ENCODE assay signal across 34 cellular contexts in genomic region chr3:139098391-139098790, GRCh38. TPM values are rescaled to one million over a fixed set of nuclear protein-coding genes. Genes with fewer than 3 reads are reported as not detected.
"Had no signal": no experiment of that assay in that cellular context is flagged by ENCODE, and none has a peak within 500 bp of the region (broad histone marks: within the 10 kb centered on the region; RNA-seq: fewer than 3 reads in every experiment).

No MANE protein-coding gene starts in this region.

- H3K4me3 Mint-ChIP-seq: stimulated activated effector memory CD8-positive, alpha-beta T cell treated with anti-CD3 and anti-CD28 coated beads, Interleukin-12 subunit alpha, Interleukin-12 subunit beta, amount 100 ng/mL, for 72 hours; stimulated activated memory B cell treated with anti-CD40 and anti-IgM and Interleukin-4, amounts not matched to agents 10 μg/mL and 1 μg/mL and 100 μg/mL, for 72 hours; stimulated activated naive B cell treated with anti-CD40 and anti-IgM and Interleukin-4, amounts not matched to agents 10 μg/mL and 1 μg/mL and 100 μg/mL, for 72 hours; stimulated activated naive CD8-positive, alpha-beta T cell treated with anti-CD3 and anti-CD28 coated beads, Interleukin-15, amount 100 ng/mL, for 72 hours; stimulated activated naive CD8-positive, alpha-beta T cell treated with anti-CD3 and anti-CD28 coated beads, Interleukin-15, Interleukin-2, amounts not matched to agents 100 ng/mL and 50 ng/mL, for 24 hours; type B pancreatic cell had no signal

- FAIRE-seq: urothelium cell line had no signal

- H3K27me3 ChIP-seq: testis, thyroid gland, tibial artery, tibial nerve, transverse colon, upper lobe of left lung, upper lobe of right lung, uterus, vagina had no signal

- H3K36me3 Mint-ChIP-seq: stimulated activated effector memory CD8-positive, alpha-beta T cell treated with anti-CD3 and anti-CD28 coated beads, Interleukin-12 subunit alpha, Interleukin-12 subunit beta, amount 100 ng/mL, for 72 hours; stimulated activated memory B cell treated with anti-CD40 and anti-IgM and Interleukin-4, amounts not matched to agents 10 μg/mL and 1 μg/mL and 100 μg/mL, for 72 hours; stimulated activated naive B cell treated with anti-CD40 and anti-IgM and Interleukin-4, amounts not matched to agents 10 μg/mL and 1 μg/mL and 100 μg/mL, for 72 hours; type B pancreatic cell had no signal

- H3K4me1 Mint-ChIP-seq: stimulated activated effector memory CD8-positive, alpha-beta T cell treated with anti-CD3 and anti-CD28 coated beads, Interleukin-12 subunit alpha, Interleukin-12 subunit beta, amount 100 ng/mL, for 72 hours; stimulated activated memory B cell treated with anti-CD40 and anti-IgM and Interleukin-4, amounts not matched to agents 10 μg/mL and 1 μg/mL and 100 μg/mL, for 72 hours; stimulated activated naive B cell treated with anti-CD40 and anti-IgM and Interleukin-4, amounts not matched to agents 10 μg/mL and 1 μg/mL and 100 μg/mL, for 72 hours; stimulated activated naive CD8-positive, alpha-beta T cell treated with anti-CD3 and anti-CD28 coated beads, Interleukin-15, amount 100 ng/mL, for 72 hours had no signal

- H3K36me3 ChIP-seq: stomach, suprapubic skin, thoracic aorta, thyroid gland, tibial artery, tibial nerve, transverse colon, upper lobe of left lung, upper lobe of right lung, uterus, vagina had no signal

- H3K9me3 Mint-ChIP-seq: stimulated activated effector memory CD8-positive, alpha-beta T cell treated with anti-CD3 and anti-CD28 coated beads, Interleukin-12 subunit alpha, Interleukin-12 subunit beta, amount 100 ng/mL, for 72 hours; stimulated activated naive CD8-positive, alpha-beta T cell treated with anti-CD3 and anti-CD28 coated beads, Interleukin-15, Interleukin-2, amounts not matched to agents 100 ng/mL and 50 ng/mL, for 24 hours; type B pancreatic cell had no signal

- H3K27ac Mint-ChIP-seq: stimulated activated effector memory CD8-positive, alpha-beta T cell treated with anti-CD3 and anti-CD28 coated beads, Interleukin-12 subunit alpha, Interleukin-12 subunit beta, amount 100 ng/mL, for 72 hours; stimulated activated memory B cell treated with anti-CD40 and anti-IgM and Interleukin-4, amounts not matched to agents 10 μg/mL and 1 μg/mL and 100 μg/mL, for 72 hours; stimulated activated naive B cell treated with anti-CD40 and anti-IgM and Interleukin-4, amounts not matched to agents 10 μg/mL and 1 μg/mL and 100 μg/mL, for 72 hours; stimulated activated naive CD8-positive, alpha-beta T cell treated with anti-CD3 and anti-CD28 coated beads, Interleukin-15, amount 100 ng/mL, for 72 hours; stimulated activated naive CD8-positive, alpha-beta T cell treated with anti-CD3 and anti-CD28 coated beads, Interleukin-15, Interleukin-2, amounts not matched to agents 100 ng/mL and 50 ng/mL, for 24 hours; type B pancreatic cell had no signal

- H3K4me3 ChIP-seq: stomach, suprapubic skin, testis, thoracic aorta, thyroid gland, tibial artery, tibial nerve, transverse colon, upper lobe of left lung, upper lobe of right lung, uterus, vagina had no signal

- H3K9me3 ChIP-seq: testis, thoracic aorta, thyroid gland, tibial artery, transverse colon, upper lobe of left lung, upper lobe of right lung, uterus, vagina had no signal

- ATAC-seq: stimulated activated effector memory CD8-positive, alpha-beta T cell treated with anti-CD3 and anti-CD28 coated beads, Interleukin-12 subunit alpha, Interleukin-12 subunit beta, amount 100 ng/mL, for 72 hours; stimulated activated memory B cell treated with anti-CD40 and anti-IgM and Interleukin-4, amounts not matched to agents 10 μg/mL and 1 μg/mL and 100 μg/mL, for 72 hours; stimulated activated naive B cell treated with anti-CD40 and anti-IgM and Interleukin-4, amounts not matched to agents 10 μg/mL and 1 μg/mL and 100 μg/mL, for 72 hours; stimulated activated naive CD8-positive, alpha-beta T cell treated with anti-CD3 and anti-CD28 coated beads, Interleukin-15, amount 100 ng/mL, for 72 hours; stimulated activated naive CD8-positive, alpha-beta T cell treated with anti-CD3 and anti-CD28 coated beads, Interleukin-15, Interleukin-2, amounts not matched to agents 100 U/mL and 50 U/mL, for 24 hours; upper lobe of right lung had no signal

- H3K27ac ChIP-seq: stomach, suprapubic skin, testis, thoracic aorta, thyroid gland, tibial artery, tibial nerve, transverse colon, upper lobe of left lung, upper lobe of right lung, uterus, vagina had no signal

- DNase-seq: stimulated activated CD4-positive, alpha-beta T cell treated with anti-CD3 and anti-CD28 coated beads, Interleukin-2, amount 100 ng/mL, for 48 hours; stimulated activated CD4-positive, alpha-beta T cell treated with anti-CD3 and anti-CD28 coated beads, Interleukin-4, amount 100 ng/mL, for 1 hour; stimulated activated CD4-positive, alpha-beta T cell treated with anti-CD3 and anti-CD28 coated beads, Interleukin-4, amount 100 ng/mL, for 24 hours; stimulated activated CD4-positive, alpha-beta T cell treated with anti-CD3 and anti-CD28 coated beads, Interleukin-4, amount 100 ng/mL, for 4 hours; stimulated activated CD8-positive, alpha-beta memory T cell treated with anti-CD3 and anti-CD28 coated beads, Interleukin-4, amount 100 ng/mL, for 48 hours; stimulated activated naive B cell treated with anti-CD40 and anti-IgM and Interleukin-4, amounts not matched to agents 10 μg/mL and 1 μg/mL and 100 μg/mL, for 72 hours; stimulated activated naive CD4-positive, alpha-beta T cell; stimulated activated naive CD4-positive, alpha-beta T cell treated with Interleukin-2 at 50 U/mL for 16 hours; stimulated activated naive CD8-positive, alpha-beta T cell treated with anti-CD3 and anti-CD28 coated beads, Interleukin-15, amount 100 ng/mL, for 72 hours; stimulated activated naive CD8-positive, alpha-beta T cell treated with anti-CD3 and anti-CD28 coated beads, Interleukin-15, Interleukin-2, amounts not matched to agents 100 U/mL and 50 U/mL, for 24 hours; stomach; substantia nigra; testis; thyroid gland; tibial artery; transverse colon; trophoblast cell; upper lobe of left lung; upper lobe of right lung; uterus had no signal

- H3K4me1 ChIP-seq: stomach, suprapubic skin, testis, thyroid gland, tibial artery, tibial nerve, transverse colon, upper lobe of left lung, upper lobe of right lung, uterus, vagina had no signal

RNA-seq across cellular contexts. Expression of gene PRR23C, which starts 53.7 kb away (rescaled TPM):
- total RNA-seq: stomach, subcutaneous adipose tissue, suprapubic skin, temporal lobe, thoracic aorta, thyroid gland, tibial nerve, transverse colon, upper lobe of left lung, upper lobe of right lung, ureter, urinary bladder, uterus, vagina had no signal
- polyA plus RNA-seq: stomach, thymus, urinary bladder had no signal
